ENCODE assay signal across 10 cellular contexts in genomic region chr2:54271843-54272600, GRCh38. TPM values are rescaled to one million over a fixed set of nuclear protein-coding genes. Genes with fewer than 3 reads are reported as not detected.
DNase-seq lines count a peak whose midpoint lies in the region; ATAC-seq and TF ChIP-seq lines count a peak whose summit lies in the region.
"Had no signal": no experiment of that assay in that cellular context is flagged by ENCODE, and none has a peak within 500 bp of the region (broad histone marks: within the 10 kb centered on the region; RNA-seq: fewer than 3 reads in every experiment).

No MANE protein-coding gene starts in this region.

- POLR2A ChIA-PET in naive thymus-derived CD4-positive, alpha-beta T cell (lab: Charles Lee), result no interaction called here

- no peak overlapping the region for H3K4me3 ChIP-seq in naive thymus-derived CD4-positive, alpha-beta T cell (ENCODE audit: low read length)
- H3K4me3 ChIP-seq in WERI-Rb-1 (ENCODE audit: low read depth, low read length), result no peak overlapping the region
- no peak overlapping the region for H3K4me3 ChIP-seq in body of pancreas

- intact Hi-C loops in naive thymus-derived CD4-positive, alpha-beta T cell (cut with micrococcal nuclease), result no loop called here
- intact Hi-C loops in body of pancreas (cut with DNase I), result no loop called here

- H3K9me3 Mint-ChIP-seq in naive thymus-derived CD4-positive, alpha-beta T cell, result peaks cover 0 to 2% (median 0%) of the 10 kb centered on the region in 11 donors

- peak; percentile 90 for ATAC-seq in HG02623 (IDR thresholded peaks at IDR 0.05; ENCODE audit: unreplicated experiment)
- ATAC-seq in HG03521 (IDR thresholded peaks at IDR 0.05; ENCODE audit: unreplicated experiment), result peak; percentile 95
- ATAC-seq in naive thymus-derived CD4-positive, alpha-beta T cell, result peak; percentile 61
- no peak for ATAC-seq in body of pancreas

- H3K27me3 Mint-ChIP-seq in naive thymus-derived CD4-positive, alpha-beta T cell, result no peaks in the 10 kb centered on the region

- H3K27ac Mint-ChIP-seq in naive thymus-derived CD4-positive, alpha-beta T cell, result peak overlapping the region in 1 of 9 donors; percentile 63

- no peaks in the 10 kb centered on the region for H3K27me3 ChIP-seq in naive thymus-derived CD4-positive, alpha-beta T cell (ENCODE audit: control insufficient read depth in 2 of 2, insufficient read depth in 2 of 2, low read length in 2 of 2)
- H3K27me3 ChIP-seq in WERI-Rb-1 (ENCODE audit: insufficient read depth, low read depth, severe bottlenecking) (no peaks in the 10 kb centered on the region), body of pancreas (no peaks in the 10 kb centered on the region)

- no peak for TF ChIP-seq POLR2A in body of pancreas (IDR thresholded peaks at IDR 0.05)

- no peaks in the 10 kb centered on the region for H3K9me3 ChIP-seq in naive thymus-derived CD4-positive, alpha-beta T cell (ENCODE audit: control insufficient read depth in 2 of 3, low read length in 3 of 3)
- no peaks in the 10 kb centered on the region for H3K9me3 ChIP-seq in WERI-Rb-1 (ENCODE audit: severe bottlenecking)
- H3K9me3 ChIP-seq in body of pancreas, result no peaks in the 10 kb centered on the region

- WGBS in body of pancreas, 2 donors, result 91% methylated on average over 6 of the region's 6 CpGs

- H3K36me3 ChIP-seq in naive thymus-derived CD4-positive, alpha-beta T cell (ENCODE audit: control insufficient read depth in 2 of 3, insufficient read depth in 3 of 3, low read length in 3 of 3), result peaks cover 0 to 3% (median 0%) of the 10 kb centered on the region in 3 experiments
- H3K36me3 ChIP-seq in WERI-Rb-1 (no peaks in the 10 kb centered on the region), body of pancreas (replicated peaks in 1 of 2; ENCODE audit: insufficient read depth in 1 of 2, low read depth in 2 of 2) (no peaks in the 10 kb centered on the region)

- H3K36me3 Mint-ChIP-seq in naive thymus-derived CD4-positive, alpha-beta T cell, result peaks cover 6 to 26% (median 20%) of the 10 kb centered on the region in 5 donors

- no peak overlapping the region for H3K4me3 Mint-ChIP-seq in naive thymus-derived CD4-positive, alpha-beta T cell

- TF ChIP-seq CTCF in WERI-Rb-1 (IDR thresholded peaks at IDR 0.05; ENCODE audit: low read depth, low read length) (no peak), body of pancreas (IDR thresholded peaks at IDR 0.05) (no peak)

- no peaks in the 10 kb centered on the region for H3K4me1 ChIP-seq in naive thymus-derived CD4-positive, alpha-beta T cell (ENCODE audit: control insufficient read depth in 2 of 2, insufficient read depth in 2 of 2, low read length in 2 of 2)
- H3K4me1 ChIP-seq in body of pancreas, result no peaks in the 10 kb centered on the region

- peaks cover 0 to 12% (median 5%) of the 10 kb centered on the region in 7 donors for H3K4me1 Mint-ChIP-seq in naive thymus-derived CD4-positive, alpha-beta T cell

- no peak overlapping the region for H3K27ac ChIP-seq in naive thymus-derived CD4-positive, alpha-beta T cell (ENCODE audit: low read depth, low read length)
- H3K27ac ChIP-seq in WERI-Rb-1, result no peak overlapping the region
- no peak overlapping the region for H3K27ac ChIP-seq in body of pancreas
- H3K27ac ChIP-seq: 22Rv1 had no signal

- peak; percentile 41 for DNase-seq in NOMO-1 treated with DMSO at 0.1 percent for 48 hours (lab: John Stamatoyannopoulos, UW; ENCODE audit: unreplicated experiment)
- DNase-seq in NOMO-1 treated with dmso at 0.1 percent for 144 hours (lab: John Stamatoyannopoulos, UW; ENCODE audit: unreplicated experiment), result no peak
- no peak for DNase-seq in naive thymus-derived CD4-positive, alpha-beta T cell
- no peak for DNase-seq in WERI-Rb-1
- no peak for DNase-seq in body of pancreas
- no peak for DNase-seq in NCI-H1417 (lab: John Stamatoyannopoulos, UW)

- CTCF ChIA-PET in naive thymus-derived CD4-positive, alpha-beta T cell (lab: Charles Lee), result no interaction called here

RNA-seq across cellular contexts. Expression of gene TSPYL6, which starts 16.0 kb away (rescaled TPM):
- not detected for total RNA-seq in naive thymus-derived CD4-positive, alpha-beta T cell
- polyA plus RNA-seq in naive thymus-derived CD4-positive, alpha-beta T cell, result not detected
- not detected for total RNA-seq in body of pancreas
- total RNA-seq: LHCN-M2 had no signal
